7 cellular contexts compared by ENCODE assay signal in the genomic region with DNA sequence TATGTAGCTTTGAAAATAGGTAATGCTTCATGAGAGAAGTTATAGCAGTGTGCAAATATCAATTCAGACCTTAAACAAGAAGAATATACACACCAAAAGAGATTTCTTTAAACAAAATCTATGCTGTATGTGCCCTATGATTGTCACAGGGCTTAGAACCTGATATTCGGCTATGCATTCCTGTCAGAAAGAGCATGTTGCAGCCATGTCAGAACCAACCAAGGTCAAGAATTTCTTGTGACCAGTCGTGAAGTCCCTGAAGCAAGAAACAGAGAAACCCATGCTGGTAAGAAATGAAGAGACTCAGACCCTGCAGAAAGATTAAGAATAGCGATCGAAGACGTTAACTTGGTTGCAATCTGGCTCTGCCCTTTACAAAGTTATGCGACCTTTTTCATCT.
DNase-seq lines count a peak whose midpoint lies in the region; ATAC-seq and TF ChIP-seq lines count a peak whose summit lies in the region.

No MANE protein-coding gene starts in this region.

- no peaks in the 10 kb centered on the region for H3K79me2 ChIP-seq in H9 (ENCODE audit: insufficient read depth, low read length)

- DNase-seq in H9 (no peak), SJCRH30 (peak in 1 of 2 experiments; percentile 27), fibroblast of peridontal ligament (ENCODE audit: extremely low read depth) (peak; percentile 7), retinal pigment epithelial cell (ENCODE audit: low read depth) (no peak), NOMO-1 treated with DMSO at 0.1 percent for 48 hours (lab: John Stamatoyannopoulos, UW; ENCODE audit: unreplicated experiment) (no peak)

- H3K4ac ChIP-seq in H9 (ENCODE audit: low read depth, low read length), result no peak overlapping the region

- TF ChIP-seq CTCF in H9 (conservative IDR thresholded peaks at IDR 0.05), result no peak
- no peak for TF ChIP-seq CTCF in retinal pigment epithelial cell (conservative IDR thresholded peaks at IDR 0.05; ENCODE audit: low read depth, low read length)

- H2AK5ac ChIP-seq in H9 (ENCODE audit: insufficient read length, low read length), result no peak overlapping the region

- H3K14ac ChIP-seq in H9 (ENCODE audit: insufficient read depth, low read length), result no peak overlapping the region

- no peak overlapping the region for H3K56ac ChIP-seq in H9 (ENCODE audit: insufficient read length, low read depth, low read length)

- peak overlapping the region; percentile 40 for H3K4me2 ChIP-seq in H9 (ENCODE audit: insufficient read depth, insufficient read length, low read length)

- peaks cover 8% of the 10 kb centered on the region for H3K9me3 ChIP-seq in H9 (ENCODE audit: control insufficient read depth, low read depth, low read length)
- H3K9me3 ChIP-seq in SJCRH30 (replicated peaks), result no peaks in the 10 kb centered on the region

- H2BK12ac ChIP-seq in H9 (ENCODE audit: insufficient read length, low read depth, low read length), result no peak overlapping the region

- H3T11ph ChIP-seq in H9 (ENCODE audit: low read length), result no peak overlapping the region

- no peaks in the 10 kb centered on the region for H3K23me2 ChIP-seq in H9 (ENCODE audit: insufficient read length, low read depth, low read length, poor library complexity, severe bottlenecking)

- no peak overlapping the region for H3K27ac Mint-ChIP-seq in H9

- H2BK5ac ChIP-seq in H9 (ENCODE audit: insufficient read length, low read length), result no peak overlapping the region

- peaks cover 2% of the 10 kb centered on the region in 2 experiments; a peak in 3 of 4 replicates for H3K4me1 Mint-ChIP-seq in H9

- H3K4me1 ChIP-seq in H9 (ENCODE audit: insufficient read depth, low read length), result no peaks in the 10 kb centered on the region
- H3K4me1 ChIP-seq in SJCRH30, result no peaks in the 10 kb centered on the region; the same call in 1 of the 2 replicates

- no peak overlapping the region for H2BK15ac ChIP-seq in H9 (ENCODE audit: low read depth, low read length)

- peak overlapping the region; percentile 5 for H2AFZ ChIP-seq in H9 (ENCODE audit: low read length)

- H3K9me3 Mint-ChIP-seq in H9, result peaks cover 51 to 52% of the 10 kb centered on the region in 2 experiments

- no peak overlapping the region for H3K9ac ChIP-seq in H9 (ENCODE audit: extremely low read depth, insufficient read length, low read length)

- no peak overlapping the region for H3K23ac ChIP-seq in H9 (ENCODE audit: insufficient read length, low read depth, low read length)

- no peak overlapping the region for H4K91ac ChIP-seq in H9 (ENCODE audit: insufficient read length, low read depth, low read length)

- peak overlapping the region; percentile 71 to 95; a peak in 4 of 5 replicates for H3K4me3 Mint-ChIP-seq in H9

- no peaks in the 10 kb centered on the region for H3K36me3 ChIP-seq in SJCRH30

- H2BK20ac ChIP-seq in H9 (ENCODE audit: low read depth, low read length, poor library complexity, severe bottlenecking), result no peak overlapping the region

- no peak overlapping the region for H2BK120ac ChIP-seq in H9 (ENCODE audit: low read depth, low read length, poor library complexity, severe bottlenecking)

- H3K18ac ChIP-seq in H9 (ENCODE audit: insufficient read length, low read depth, low read length), result no peak overlapping the region

- ATAC-seq in GM21360 (IDR thresholded peaks at IDR 0.05; ENCODE audit: unreplicated experiment), result no peak
- ATAC-seq in HG02642 (IDR thresholded peaks at IDR 0.05; ENCODE audit: poor library complexity, unreplicated experiment), result no peak

- H3K27me3 ChIP-seq in H9 (ENCODE audit: insufficient read depth, low read length) (no peaks in the 10 kb centered on the region), SJCRH30 (no peaks in the 10 kb centered on the region)

- no peaks in the 10 kb centered on the region for H3K79me1 ChIP-seq in H9 (ENCODE audit: insufficient read depth, low read depth, low read length, poor library complexity, severe bottlenecking)

- peaks cover 4% of the 10 kb centered on the region; the same call in 1 of the 2 replicates for H3K27me3 Mint-ChIP-seq in H9 (ENCODE audit: low read depth)

- H4K5ac ChIP-seq in H9 (ENCODE audit: insufficient read length, low read depth, low read length), result no peak overlapping the region

- H3K36me3 Mint-ChIP-seq in H9 (ENCODE audit: insufficient read depth in 1 of 3, low read depth in 3 of 3), result peaks cover under 1 to 5% (median 3%) of the 10 kb centered on the region in 3 experiments; a peak in 6 of 7 replicates

- peak overlapping the region; percentile 70 for H3K4me3 ChIP-seq in SJCRH30
- H3K4me3 ChIP-seq in retinal pigment epithelial cell (ENCODE audit: low read length), result peak overlapping the region; percentile 82

- H4K8ac ChIP-seq in H9 (replicated peaks; ENCODE audit: insufficient read length, low read depth, low read length), result no peak overlapping the region

- no peaks in the 10 kb centered on the region for H4K20me1 ChIP-seq in H9 (ENCODE audit: control insufficient read depth, insufficient read depth, insufficient read length)

- H3K27ac ChIP-seq in H9 (ENCODE audit: insufficient read length, low read depth, low read length) (no peak overlapping the region), SJCRH30 (peak overlapping the region; percentile 72; the same call in 1 of the 2 replicates)

- WGBS in H9 (ENCODE audit: extremely low coverage, insufficient read length, low lambda C conversion rate), result no CpG with 5 or more reads among the region's 6 CpGs
